ENCODE assay signal across 8 cellular contexts in the genomic region with DNA sequence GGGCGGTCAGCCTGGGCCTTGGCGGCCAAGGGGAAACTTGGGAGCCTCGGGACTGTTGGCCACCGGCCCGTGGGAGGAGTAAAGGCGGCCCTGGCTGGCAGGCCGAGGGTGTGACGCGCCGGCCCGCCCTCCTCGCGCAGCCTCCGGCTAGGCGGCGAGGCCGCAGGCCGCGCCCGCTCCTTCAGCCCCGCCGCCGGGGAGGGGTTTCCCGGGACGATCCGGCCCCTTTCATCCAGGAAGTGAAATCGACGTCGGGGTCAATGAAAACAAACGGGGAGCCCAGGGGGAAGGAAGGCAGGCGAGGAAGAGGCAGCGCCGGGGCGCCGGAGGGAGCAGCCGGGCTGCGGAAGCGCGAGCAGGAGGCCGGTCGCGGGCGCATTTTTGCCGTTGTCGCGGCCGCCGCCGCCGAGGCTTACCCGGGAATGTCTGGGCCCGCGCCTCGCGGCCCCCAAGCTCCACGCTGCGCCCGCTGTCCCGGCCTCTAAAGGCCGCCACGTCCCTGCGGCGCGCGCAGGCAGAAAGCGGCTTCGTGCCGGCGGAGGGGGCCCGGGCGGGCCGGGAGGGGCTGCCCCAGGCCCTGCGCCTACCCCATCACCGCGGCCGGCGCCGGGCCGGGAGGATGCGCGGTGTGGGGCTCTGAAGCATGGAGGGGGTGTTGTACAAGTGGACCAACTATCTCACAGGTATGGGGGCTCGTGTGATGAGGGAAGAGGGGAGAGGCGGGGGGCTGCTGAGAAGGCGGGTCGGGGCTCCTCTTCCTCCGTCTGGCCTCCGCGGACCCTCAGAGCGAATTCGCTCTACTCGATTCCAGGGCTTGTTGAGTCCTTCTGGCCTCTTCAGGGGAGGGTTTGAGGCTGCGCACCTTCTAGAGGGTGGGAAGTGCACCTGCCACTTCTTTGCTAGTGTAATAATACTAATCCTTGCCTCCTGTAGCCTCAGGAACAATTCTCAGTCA. TPM values are rescaled to one million over a fixed set of nuclear protein-coding genes. Genes with fewer than 3 reads are reported as not detected.
DNase-seq lines count a peak whose midpoint lies in the region; TF ChIP-seq lines count a peak whose summit lies in the region.

Gene PLEKHA3 (plus strand): TSS at position 231 of the 955 bp plus-strand sequence. CDS start 413 bp downstream, at position 644.

- H3K4me3 Mint-ChIP-seq in neural crest cell = peak within 1 kb of the TSS; percentile 98

- no peaks in the 10 kb centered on the region for H3K36me3 ChIP-seq in ES-I3 (ENCODE audit: insufficient read depth, low read length)
- no peaks in the 10 kb centered on the region for H3K36me3 ChIP-seq in H7 (replicated peaks; ENCODE audit: control insufficient read depth, insufficient read depth, low read length)
- H3K36me3 ChIP-seq in Loucy (ENCODE audit: insufficient read depth, low read length) = no peaks in the 10 kb centered on the region
- no peaks in the 10 kb centered on the region for H3K36me3 ChIP-seq in stomach smooth muscle (ENCODE audit: control insufficient read depth in 2 of 2, insufficient read depth in 2 of 2, low read length in 2 of 2)

- H3K4me2 ChIP-seq in Loucy (ENCODE audit: low read depth, low read length, poor library complexity, severe bottlenecking) = peak within 1 kb of the TSS; percentile 77

- no peaks in the 10 kb centered on the region for H3K27me3 Mint-ChIP-seq in neural crest cell (ENCODE audit: low read depth)

- H3K36me3 Mint-ChIP-seq in neural crest cell (ENCODE audit: low read depth) = no peaks in the 10 kb centered on the region

- H3K9me2 ChIP-seq in Loucy (replicated peaks; ENCODE audit: low read depth, low read length) = no peaks in the 10 kb centered on the region

- H3K9ac ChIP-seq in ES-I3 (ENCODE audit: low read depth, low read length) (peak within 1 kb of the TSS; percentile 96; the same call in 1 of the 2 replicates), Loucy (ENCODE audit: low read depth, low read length, poor library complexity, severe bottlenecking) (peak within 1 kb of the TSS; percentile 93), stomach smooth muscle (ENCODE audit: low read length in 2 of 2) (peak within 1 kb of the TSS; percentile 88 to 94)

- H3K4me1 ChIP-seq in ES-I3 (ENCODE audit: insufficient read depth, low read length) (peaks cover 13% of the 10 kb centered on the region), Loucy (ENCODE audit: insufficient read depth, low read length, poor library complexity, severe bottlenecking) (peaks cover 62% of the 10 kb centered on the region), stomach smooth muscle (ENCODE audit: control insufficient read depth, insufficient read depth, low read length) (peaks cover 21% of the 10 kb centered on the region)

- H3F3A ChIP-seq in Loucy (ENCODE audit: low read depth) = peaks cover 9% of the 10 kb centered on the region; the same call in 1 of the 2 replicates

- peak within 1 kb of the TSS; percentile 67 for H3K4me3 ChIP-seq in H7 (ENCODE audit: insufficient read depth, low read depth, low read length)
- peak within 1 kb of the TSS; percentile 90 for H3K4me3 ChIP-seq in Loucy (ENCODE audit: low read length, poor library complexity, severe bottlenecking)
- H3K4me3 ChIP-seq in fibroblast of villous mesenchyme (ENCODE audit: low read depth, low read length) = peak within 1 kb of the TSS; percentile 90
- peak within 1 kb of the TSS; percentile 91 to 99 for H3K4me3 ChIP-seq in stomach smooth muscle (ENCODE audit: low read length in 2 of 2)

- DNase-seq in H7 = peak; percentile 93
- DNase-seq in SIG-M5 (lab: John Stamatoyannopoulos, UW) = peak; percentile 63
- peak; percentile 68 for DNase-seq in activated gamma-delta T cell (lab: John Stamatoyannopoulos, UW)
- peak; percentile 98 for DNase-seq in fibroblast of villous mesenchyme (ENCODE audit: low read depth)
- peak; percentile 85 for DNase-seq in neural crest cell (ENCODE audit: low read depth, low spot score)

- H3K4me1 Mint-ChIP-seq in neural crest cell = peaks cover 56% of the 10 kb centered on the region

- TF ChIP-seq CTCF in Loucy (conservative IDR thresholded peaks at IDR 0.05; ENCODE audit: low read length) = no peak
- no peak for TF ChIP-seq CTCF in fibroblast of villous mesenchyme (IDR thresholded peaks at IDR 0.05; ENCODE audit: insufficient read depth, low read depth, low read length)
- no peak for TF ChIP-seq CTCF in neural crest cell (conservative IDR thresholded peaks at IDR 0.05)

- peaks cover 48% of the 10 kb centered on the region for H4K20me1 ChIP-seq in Loucy (ENCODE audit: insufficient read depth, low read length, poor library complexity, severe bottlenecking)

- H3K27ac Mint-ChIP-seq in neural crest cell (ENCODE audit: unreplicated experiment) = peak within 1 kb of the TSS; percentile 98

- H3K27me3 ChIP-seq in H7 (ENCODE audit: control insufficient read depth, insufficient read depth, low read length) (no peaks in the 10 kb centered on the region), Loucy (ENCODE audit: insufficient read depth, low read length, poor library complexity, severe bottlenecking) (no peaks in the 10 kb centered on the region), stomach smooth muscle (ENCODE audit: control insufficient read depth in 1 of 2, insufficient read depth in 2 of 2, low read length in 2 of 2) (no peaks in the 10 kb centered on the region)

- H3K27ac ChIP-seq in stomach smooth muscle (ENCODE audit: low read length) = peak within 1 kb of the TSS; percentile 99

- no peaks in the 10 kb centered on the region for H3K9me3 ChIP-seq in ES-I3 (ENCODE audit: control insufficient read depth, insufficient read depth, low read length)
- no peaks in the 10 kb centered on the region for H3K9me3 ChIP-seq in Loucy (ENCODE audit: insufficient read depth, low read depth, low read length)
- H3K9me3 ChIP-seq in stomach smooth muscle (ENCODE audit: control insufficient read depth in 2 of 2, low read length in 2 of 2) = no peaks in the 10 kb centered on the region

- peaks cover 71% of the 10 kb centered on the region for H3K79me2 ChIP-seq in Loucy (ENCODE audit: insufficient read depth, low read length)

- H3K9me3 Mint-ChIP-seq in neural crest cell = no peaks in the 10 kb centered on the region

- peak within 1 kb of the TSS; percentile 90 for H2AFZ ChIP-seq in Loucy (ENCODE audit: low read length)

RNA-seq across cellular contexts. Expression of gene PLEKHA3, which starts in this region (rescaled TPM):
- 2.9 and 3.6 TPM in 2 replicates for total RNA-seq in H7 (2014; rRNA removed; shearing (Covaris generic))
- total RNA-seq in fibroblast of villous mesenchyme (8.4 and 8.6 TPM in 2 replicates), neural crest cell (22.0 and 23.2 TPM in 2 replicates)

Comparison
In these comparisons a context has a peak if more than half of its experiments do, and no peak if none do; other contexts are left out.
1. Peak in every context shown above with its lines: DNase-seq, H3K4me3 ChIP-seq and H3K27ac ChIP-seq.